Comparison of ENCODE assay signal across 1 cellular context in genomic region chr17:77247609-77248008, GRCh38.
TF ChIP-seq lines count a peak whose summit lies in the region.

No MANE protein-coding gene starts in this region.

TF ChIP-seq in HepG2, 621 proteins besides CTCF, POLR2A, EP300 and RAD21 (continued from another document):
- 0 out of 2 replicates have a peak, but pooled peaks have one; percentile 5 for TF ChIP-seq THAP9 (CRISPR knock-in tag; IDR thresholded peaks at IDR 0.05; ENCODE audit: borderline replicate concordance)
- TF ChIP-seq SP4 (CRISPR knock-in tag; IDR thresholded peaks at IDR 0.05): no peak
- TF ChIP-seq NR2F6 (IDR thresholded peaks at IDR 0.05): no peak
- TF ChIP-seq NR2F6 (CRISPR knock-in tag; IDR thresholded peaks at IDR 0.05): no peak
